2 cellular contexts compared by ENCODE assay signal in genomic region chr3:127424766-127425504, GRCh38.
TF ChIP-seq lines count a peak whose summit lies in the region.

No MANE protein-coding gene starts in this region.

TF ChIP-seq in HEK293, 187 proteins besides CTCF, POLR2A, EP300 and RAD21 (continued from another document):
- TF ChIP-seq ZNF792 (tag by site-specific recombination; IDR thresholded peaks at IDR 0.05) (peak; percentile 71; the same call in 1 of the 2 replicates), OSR2 (tag by site-specific recombination; IDR thresholded peaks at IDR 0.05) (peak; percentile 13; the same call in 1 of the 2 replicates), ZNF404 (tag by site-specific recombination; IDR thresholded peaks at IDR 0.05) (no peak), ZNF645 (tag by site-specific recombination; IDR thresholded peaks at IDR 0.05) (no peak), SP7 (tag by site-specific recombination; IDR thresholded peaks at IDR 0.05) (no peak), WT1 (tag by site-specific recombination; IDR thresholded peaks at IDR 0.05) (peak; percentile 36; the same call in 1 of the 2 replicates), ZIC2 (tag by site-specific recombination; IDR thresholded peaks at IDR 0.05) (peak; percentile 52; the same call in 1 of the 2 replicates), PRDM10 (tag by site-specific recombination; IDR thresholded peaks at IDR 0.05) (0 out of 2 replicates have a peak, but pooled peaks have one; percentile 11), ZBTB1 (tag by site-specific recombination; IDR thresholded peaks at IDR 0.05) (no peak), ZNF280C (tag by site-specific recombination; IDR thresholded peaks at IDR 0.05) (no peak), ZSCAN4 (tag by site-specific recombination; IDR thresholded peaks at IDR 0.05) (peak; percentile 42; the same call in 1 of the 2 replicates), ZNF341 (tag by site-specific recombination; IDR thresholded peaks at IDR 0.05; ENCODE audit: low read depth) (peak; percentile 36; the same call in 1 of the 2 replicates)

TF ChIP-seq in WTC11, 78 proteins besides CTCF, POLR2A, EP300 and RAD21 (continued from another document):
- TF ChIP-seq PRDM15 (CRISPR knock-in tag; IDR thresholded peaks at IDR 0.05) = no peak
- TF ChIP-seq ZNF423 (CRISPR knock-in tag; IDR thresholded peaks at IDR 0.05) = no peak
- TF ChIP-seq HMGA2 (CRISPR knock-in tag; IDR thresholded peaks at IDR 0.05) = no peak
- no peak for TF ChIP-seq ATF1 (CRISPR knock-in tag; IDR thresholded peaks at IDR 0.05)
- TF ChIP-seq ZNF317 (CRISPR knock-in tag; IDR thresholded peaks at IDR 0.05; ENCODE audit: borderline replicate concordance, low read depth) = no peak
- TF ChIP-seq CREM (CRISPR knock-in tag; IDR thresholded peaks at IDR 0.05) = no peak
- TF ChIP-seq MXD4 (CRISPR knock-in tag; IDR thresholded peaks at IDR 0.05; ENCODE audit: borderline replicate concordance) = no peak
